ENCODE assay signal across 29 cellular contexts in the genomic region with DNA sequence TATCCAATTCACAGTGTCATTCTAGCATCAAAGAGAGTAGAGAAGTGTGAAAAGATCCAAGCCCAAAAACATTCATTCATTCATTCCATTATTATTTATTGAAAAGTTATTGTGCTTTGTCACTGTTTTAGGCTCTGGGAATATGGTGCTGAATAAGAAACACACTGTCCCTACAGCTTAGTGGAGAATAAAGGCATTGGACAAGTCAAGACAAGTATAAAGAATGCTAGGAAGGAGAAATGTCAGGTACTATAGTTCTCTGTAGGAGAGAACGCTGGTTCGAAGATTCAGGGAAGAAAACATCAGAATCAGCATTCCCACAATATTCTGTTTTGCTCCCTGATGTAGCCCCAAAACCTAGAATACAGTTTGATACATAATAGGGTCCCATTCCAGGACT.
"Had no signal": no experiment of that assay in that cellular context is flagged by ENCODE, and none has a peak within 500 bp of the region (broad histone marks: within the 10 kb centered on the region; RNA-seq: fewer than 3 reads in every experiment).

No MANE protein-coding gene starts in this region.

- DNase-seq: activated CD4-positive, alpha-beta memory T cell treated with anti-CD3 and anti-CD28 coated beads, Interleukin-2, amount 10 ng/mL, durations not matched to agents 7 days and 5 days; activated CD4-positive, alpha-beta T cell treated with anti-CD3 and anti-CD28 coated beads for 1 hour; activated CD4-positive, alpha-beta T cell treated with anti-CD3 and anti-CD28 coated beads for 4 hours; activated CD4-positive, alpha-beta T cell treated with anti-CD3 and anti-CD28 coated beads, Interleukin-2, amount 10 ng/mL, durations not matched to agents 7 days and 5 days; activated CD4-positive, alpha-beta T cell treated with anti-CD3 and anti-CD28 coated beads, Interleukin-2, amount 50 U/mL, for 4 hours; activated CD4-positive, CD25-positive, alpha-beta regulatory T cell; activated CD8-positive, alpha-beta memory T cell treated with anti-CD3 and anti-CD28 coated beads, Interleukin-2, amount 50 U/mL, for 48 hours; activated gamma-delta T cell; activated naive CD4-positive, alpha-beta T cell; activated naive CD4-positive, alpha-beta T cell treated with anti-CD3 and anti-CD28 coated beads, Interleukin-2, amount 10 ng/mL, durations not matched to agents 7 days and 5 days; activated naive CD8-positive, alpha-beta T cell treated with anti-CD3 and anti-CD28 coated beads, Interleukin-2, amount 10 ng/mL, durations not matched to agents 7 days and 5 days; activated T-cell treated with anti-CD3 and anti-CD28 coated beads for 4 hours; activated T-cell treated with anti-CD3 and anti-CD28 coated beads, Interleukin-2, amount 50 U/mL, for 24 hours; activated T-cell treated with anti-CD3 and anti-CD28 coated beads, Interleukin-2, amount 50 U/mL, for 72 hours; caudate nucleus; cortex of kidney; dermis blood vessel endothelial cell; effector CD4-positive, alpha-beta T cell; effector memory CD8-positive, alpha-beta T cell; foreskin fibroblast; gastrocnemius medialis; glutamatergic neuron; heart left ventricle; T-helper 1 cell; T-helper 17 cell had no signal

- H3K9me3 ChIP-seq: ascending aorta, gastrocnemius medialis, heart left ventricle had no signal

- H3K36me3 ChIP-seq: gastrocnemius medialis, heart left ventricle had no signal

- H3K4me1 ChIP-seq: ascending aorta had no signal

- ATAC-seq: activated naive CD4-positive, alpha-beta T cell treated with anti-CD3 and anti-CD28 coated beads, Interleukin-2, amount 50 U/mL, for 72 hours; activated T-cell treated with anti-CD3 and anti-CD28 coated beads, Interleukin-2, amount 50 U/mL, for 72 hours; effector memory CD8-positive, alpha-beta T cell; gastrocnemius medialis; heart left ventricle; T-helper 17 cell had no signal

- FAIRE-seq: colon had no signal

- H3K27ac ChIP-seq: ascending aorta, epithelial cell of prostate, gastrocnemius medialis, heart left ventricle had no signal

- H3K27me3 ChIP-seq: ascending aorta, gastrocnemius medialis, heart left ventricle had no signal

- H3K4me3 ChIP-seq: ascending aorta, gastrocnemius medialis, heart left ventricle had no signal
